ENCODE assay signal across 8 cellular contexts in the genomic region with DNA sequence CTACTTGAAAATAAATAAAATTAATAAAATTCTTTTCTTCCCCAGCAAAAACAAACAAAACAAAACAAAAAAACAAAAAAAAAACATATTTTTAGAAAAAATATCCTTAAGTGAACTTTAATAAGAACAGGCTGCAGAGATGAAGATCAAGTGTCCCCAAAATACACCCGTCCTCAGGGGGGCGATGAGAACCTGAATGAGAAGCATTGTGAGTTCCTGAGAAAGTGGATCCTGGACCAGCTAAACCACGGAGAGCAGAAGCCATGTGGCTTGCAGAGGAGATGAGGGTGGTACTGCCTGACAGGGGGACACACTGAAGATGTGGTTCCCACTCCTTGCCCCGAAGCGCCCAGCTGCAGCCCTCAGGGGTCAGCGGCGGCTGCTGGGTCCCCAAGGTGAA.
DNase-seq lines count a peak whose midpoint lies in the region; ATAC-seq, FAIRE-seq and TF ChIP-seq lines count a peak whose summit lies in the region.

No MANE protein-coding gene starts in this region.

- no peaks in the 10 kb centered on the region for H3K79me2 ChIP-seq in OCI-LY3 (ENCODE audit: low read length)

- H3K27ac ChIP-seq in OCI-LY3 (ENCODE audit: low read length) (no peak overlapping the region), small intestine (ENCODE audit: low read depth in 1 of 2, low read length in 1 of 2) (peak overlapping the region in 1 of 2 donors; percentile 2)

- no peak overlapping the region for H2AFZ ChIP-seq in OCI-LY3 (ENCODE audit: low read depth, low read length)

- no peak overlapping the region for H3K4me3 ChIP-seq in OCI-LY3 (ENCODE audit: low read length)
- H3K4me3 ChIP-seq in epithelial cell of esophagus (ENCODE audit: low read length): no peak overlapping the region
- no peak overlapping the region for H3K4me3 ChIP-seq in small intestine (ENCODE audit: low read depth in 1 of 2, low read length in 2 of 2)

- H3K9ac ChIP-seq in OCI-LY3 (ENCODE audit: low read length): no peak overlapping the region

- H3K4me2 ChIP-seq in OCI-LY3 (ENCODE audit: low read length): no peak overlapping the region

- H3K27me3 ChIP-seq in OCI-LY3 (ENCODE audit: low read depth, low read length) (0 out of 2 replicates have a peak, but pooled peaks cover 5% of the 10 kb centered on the region), small intestine (ENCODE audit: control insufficient read depth in 2 of 2, insufficient read depth in 2 of 2, low read length in 2 of 2) (no peaks in the 10 kb centered on the region)

- H3K9me3 ChIP-seq in OCI-LY3 (ENCODE audit: insufficient read depth, low read length) (no peaks in the 10 kb centered on the region), small intestine (ENCODE audit: control insufficient read depth, low read depth) (no peaks in the 10 kb centered on the region)

- FAIRE-seq in small intestine (lab: Jason Lieb, UNC): no peak

- peaks cover 21% of the 10 kb centered on the region for H3K4me1 ChIP-seq in OCI-LY3 (ENCODE audit: low read length)
- H3K4me1 ChIP-seq in small intestine (ENCODE audit: control insufficient read depth in 2 of 2, insufficient read depth in 1 of 2, low read depth in 1 of 2, low read length in 1 of 2): peaks cover 0 to 8% of the 10 kb centered on the region in 2 donors

- TF ChIP-seq CTCF in OCI-LY3 (IDR thresholded peaks at IDR 0.05; ENCODE audit: low read depth, low read length): peak; percentile 41
- TF ChIP-seq CTCF in epithelial cell of esophagus (IDR thresholded peaks at IDR 0.05; ENCODE audit: insufficient read depth, low read depth, low read length, missing control alignments): peak; percentile 29

- ATAC-seq in HG03095 (IDR thresholded peaks at IDR 0.05; ENCODE audit: unreplicated experiment) (no peak), GM21447 (IDR thresholded peaks at IDR 0.05; ENCODE audit: unreplicated experiment) (no peak), HG03159 (IDR thresholded peaks at IDR 0.05; ENCODE audit: unreplicated experiment) (no peak)

- DNase-seq in A172 (ENCODE audit: low spot score) (peak; percentile 46), D341Med (ENCODE audit: low spot score) (peak; percentile 67), epithelial cell of esophagus (ENCODE audit: low read depth) (peak; percentile 16), small intestine (no peak)

- no peaks in the 10 kb centered on the region for H3K36me3 ChIP-seq in OCI-LY3 (replicated peaks; ENCODE audit: low read depth, low read length)
- H3K36me3 ChIP-seq in small intestine (ENCODE audit: control insufficient read depth in 2 of 2, insufficient read depth in 2 of 2, low read length in 2 of 2): no peaks in the 10 kb centered on the region

- H4K20me1 ChIP-seq in OCI-LY3 (ENCODE audit: insufficient read depth, low read length): peaks cover 14% of the 10 kb centered on the region; the same call in 1 of the 2 replicates

- WGBS in small intestine, 3 donors: 79 to 84% (median 81%) methylated on average over 7 of the region's 7 CpGs
